Comparison of ENCODE assay signal across 15 cellular contexts in genomic region chr1:74858136-74858535, GRCh38.
DNase-seq lines count a peak whose midpoint lies in the region; ATAC-seq and TF ChIP-seq lines count a peak whose summit lies in the region.
"Had no signal": no experiment of that assay in that cellular context is flagged by ENCODE, and none has a peak within 500 bp of the region (broad histone marks: within the 10 kb centered on the region; RNA-seq: fewer than 3 reads in every experiment).

No MANE protein-coding gene starts in this region.

- H3K79me2 ChIP-seq in GM23248 (ENCODE audit: insufficient read depth) = no peaks in the 10 kb centered on the region

- no peaks in the 10 kb centered on the region for H3K9me2 ChIP-seq in GM23248 (ENCODE audit: insufficient read depth)

- in situ Hi-C loops in GM23248 (cut with MboI) = no loop called here

- no peaks in the 10 kb centered on the region for H4K20me1 ChIP-seq in GM23248 (ENCODE audit: insufficient read depth)

- DNase-seq in GM12865 (ENCODE audit: low read depth) (peak; percentile 32), GOT3 (lab: John Stamatoyannopoulos, UW) (no peak), DMS79 treated with DMSO at 0.1 percent for 48 hours (lab: John Stamatoyannopoulos, UW) (no peak), GM23248 (no peak)
- DNase-seq: anterior cingulate cortex; effector CD8-positive, alpha-beta T cell; left lung; NCI-H69; SHP77 treated with DMSO at 0.1 percent for 48 hours had no signal

- H3K9me3 ChIP-seq in GM23248 (ENCODE audit: low read depth) = no peaks in the 10 kb centered on the region

- no peak for TF ChIP-seq CTCF in GM12865 (IDR thresholded peaks at IDR 0.05; ENCODE audit: insufficient read depth, low read depth, low read length, missing control alignments)

- H3K4me3 ChIP-seq in GM12865 (ENCODE audit: low read depth, low read length) = no peak overlapping the region
- H3K4me3 ChIP-seq in GM23248 = no peak overlapping the region
- H3K4me3 ChIP-seq: left lung, skin epidermis had no signal

- no peak overlapping the region for H3K9ac ChIP-seq in GM23248

- no peaks in the 10 kb centered on the region for H3K36me3 ChIP-seq in GM23248 (ENCODE audit: low read depth)
- H3K36me3 ChIP-seq: left lung had no signal

- H3K4me2 ChIP-seq in GM23248 (ENCODE audit: unreplicated experiment) = no peak overlapping the region

- 10 to 13% methylated on average over 5 of the region's 5 CpGs for WGBS in GM23248 (ENCODE audit: low coverage in 1 of 2, low lambda C conversion rate in 2 of 2, missing lambda C conversion rate in 2 of 2), 2 experiments

- H3K27me3 ChIP-seq in GM23248 (replicated peaks; ENCODE audit: insufficient read depth) = no peaks in the 10 kb centered on the region
- H3K27me3 ChIP-seq: left lung had no signal

- ATAC-seq in GM19463 (IDR thresholded peaks at IDR 0.05; ENCODE audit: unreplicated experiment) (peak; percentile 77), HG02840 (IDR thresholded peaks at IDR 0.05; ENCODE audit: low FRiP score, unreplicated experiment) (peak; percentile 76), HG03558 (IDR thresholded peaks at IDR 0.05; ENCODE audit: extremely low read depth, unreplicated experiment) (peak; percentile 61), HG02678 (IDR thresholded peaks at IDR 0.05; ENCODE audit: unreplicated experiment) (no peak)
- ATAC-seq: left lung had no signal

- no peaks in the 10 kb centered on the region for H3F3A ChIP-seq in GM23248 (ENCODE audit: insufficient read depth)

- no peak overlapping the region for H2AFZ ChIP-seq in GM23248

- no peaks in the 10 kb centered on the region for H3K4me1 ChIP-seq in GM23248 (ENCODE audit: insufficient read depth)
- H3K4me1 ChIP-seq: left lung had no signal

- no peak overlapping the region for H3K27ac ChIP-seq in GM23248
- H3K27ac ChIP-seq: left lung, skin epidermis, VCaP had no signal
